Comparison of ENCODE assay signal across 23 cellular contexts in the genomic region with DNA sequence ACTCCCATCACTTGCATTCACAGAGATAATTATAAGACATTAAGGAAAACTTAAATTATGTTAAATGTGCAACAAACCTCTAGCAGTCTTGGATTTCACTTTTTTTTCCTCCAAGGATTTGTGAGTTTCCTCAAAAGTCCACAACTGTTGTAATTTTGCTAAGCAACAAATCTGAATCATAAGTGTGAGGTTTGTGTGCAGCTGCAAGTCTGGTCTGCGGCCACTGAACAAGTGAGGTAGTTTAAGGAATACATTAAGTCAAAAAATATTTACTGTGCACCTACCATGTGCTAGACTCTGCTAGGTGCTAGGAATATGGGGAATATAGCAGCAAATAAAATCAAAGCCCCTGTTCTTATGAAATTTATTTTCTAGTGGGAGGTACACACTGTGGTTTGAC.
A peak's percentile ranks its signal among the peaks of the same experiment; 100 is the strongest.
DNase-seq lines count a peak whose midpoint lies in the region; ATAC-seq, FAIRE-seq and TF ChIP-seq lines count a peak whose summit lies in the region.
"Had no signal": no experiment of that assay in that cellular context is flagged by ENCODE, and none has a peak within 500 bp of the region (broad histone marks: within the 10 kb centered on the region; RNA-seq: fewer than 3 reads in every experiment).

No MANE protein-coding gene starts in this region.

- WGBS in A549 (ENCODE audit: missing lambda C conversion rate) = 80% methylated on average over 1 of the region's 1 CpG
- WGBS in thyroid gland, 2 donors = 100% methylated on average over 1 of the region's 1 CpG

- no peak for DNase-seq in A549 (ENCODE audit: low read depth in 1 of 2, low spot score in 1 of 2)
- no peak for DNase-seq in astrocyte (ENCODE audit: low read depth)
- no peak for DNase-seq in keratinocyte (ENCODE audit: low read depth, low spot score)
- no peak for DNase-seq in thyroid gland
- no peak for DNase-seq in mesenteric fat pad (ENCODE audit: low spot score)
- DNase-seq in NCI-H146 treated with DMSO at 0.1 percent for 48 hours (lab: John Stamatoyannopoulos, UW; ENCODE audit: unreplicated experiment) = no peak
- DNase-seq in UCSD-AML1 (lab: John Stamatoyannopoulos, UW; ENCODE audit: unreplicated experiment) = no peak
- DNase-seq: BE2C; CD4-positive, CD25-positive, alpha-beta regulatory T cell; DMS79; H7; KBM-7; NCI-H1092 treated with DMSO at 0.1 percent for 48 hours; NCI-H1436 treated with DMSO at 0.1 percent for 48 hours; NCI-H2029; NCI-H226; NCI-H510A treated with DMSO at 0.1 percent for 48 hours; NCI-H748 treated with DMSO at 0.1 percent for 48 hours; PC-9; RPMI8226; SHP77 treated with DMSO at 0.1 percent for 48 hours had no signal

- H3K4me1 Mint-ChIP-seq in astrocyte (ENCODE audit: low read depth, unreplicated experiment) = peaks cover 55% of the 10 kb centered on the region

- FAIRE-seq in A549 (lab: Jason Lieb, UNC) = no peak
- FAIRE-seq in astrocyte (lab: Jason Lieb, UNC) = no peak
- FAIRE-seq in keratinocyte (lab: Jason Lieb, UNC) = peak; percentile 71

- ATAC-seq in A549 = no peak

- H3K79me2 ChIP-seq in astrocyte (ENCODE audit: insufficient read depth, low read length) = no peaks in the 10 kb centered on the region
- H3K79me2 ChIP-seq in keratinocyte (ENCODE audit: control insufficient read depth, insufficient read depth, low read length) = no peaks in the 10 kb centered on the region

- H3K9me3 Mint-ChIP-seq in astrocyte (ENCODE audit: unreplicated experiment) = no peaks in the 10 kb centered on the region
- H3K9me3 Mint-ChIP-seq: CD4-positive, CD25-positive, alpha-beta regulatory T cell had no signal

- intact Hi-C loops in thyroid gland (cut with DNase I) = no loop called here

- H3K4me1 ChIP-seq in A549 (peaks cover 60% of the 10 kb centered on the region), astrocyte (ENCODE audit: insufficient read depth, low read length) (peaks cover 30% of the 10 kb centered on the region), keratinocyte (ENCODE audit: control insufficient read depth, extremely low read depth, insufficient read depth, low read length) (peaks cover 53% of the 10 kb centered on the region), skeletal muscle tissue (ENCODE audit: control insufficient read depth in 3 of 3, insufficient read depth in 3 of 3, low read length in 3 of 3) (peaks cover 13 to 22% (median 14%) of the 10 kb centered on the region in 3 donors), thyroid gland (peaks cover 0 to 9% of the 10 kb centered on the region in 2 donors)
- H3K4me1 ChIP-seq: BE2C had no signal

- dilution Hi-C loops in keratinocyte (cut with MboI; ENCODE audit: extremely low pct_ligation_motif_present, low sequenced_read_pairs) = no loop called here

- H3K27me3 ChIP-seq in astrocyte (ENCODE audit: insufficient read depth, low read length) = no peaks in the 10 kb centered on the region
- no peaks in the 10 kb centered on the region for H3K27me3 ChIP-seq in keratinocyte (ENCODE audit: control insufficient read depth, extremely low read depth, insufficient read depth, low read length)
- H3K27me3 ChIP-seq in skeletal muscle tissue (ENCODE audit: control insufficient read depth in 3 of 3, insufficient read depth in 3 of 3, low read length in 3 of 3) = no peaks in the 10 kb centered on the region
- no peaks in the 10 kb centered on the region for H3K27me3 ChIP-seq in thyroid gland
- H3K27me3 ChIP-seq: BE2C had no signal

- no peak for TF ChIP-seq POLR2A in A549 (IDR thresholded peaks at IDR 0.05; ENCODE audit: low read length)
- TF ChIP-seq POLR2A in thyroid gland (IDR thresholded peaks at IDR 0.05) = no peak

- H3K4me3 ChIP-seq in A549 = no peak overlapping the region
- H3K4me3 ChIP-seq in astrocyte (ENCODE audit: insufficient read depth, low read depth, low read length) = no peak overlapping the region
- H3K4me3 ChIP-seq in keratinocyte (ENCODE audit: control insufficient read depth in 2 of 3, extremely low read depth in 1 of 3, insufficient read depth in 2 of 3, low read depth in 1 of 3, low read length in 3 of 3) = no peak overlapping the region
- H3K4me3 ChIP-seq in skeletal muscle tissue (ENCODE audit: low read length in 3 of 3) = no peak overlapping the region
- H3K4me3 ChIP-seq in thyroid gland (replicated peaks in 1 of 3) = no peak overlapping the region
- H3K4me3 ChIP-seq: PC-9, SK-N-MC had no signal

- H3K9me3 ChIP-seq in A549 (peaks cover 9% of the 10 kb centered on the region), astrocyte (ENCODE audit: insufficient read depth, low read depth, low read length) (no peaks in the 10 kb centered on the region), keratinocyte (ENCODE audit: control insufficient read depth, low read depth, low read length) (no peaks in the 10 kb centered on the region), skeletal muscle tissue (ENCODE audit: control insufficient read depth in 3 of 3, low read length in 3 of 3) (no peaks in the 10 kb centered on the region), thyroid gland (no peaks in the 10 kb centered on the region)
- H3K9me3 ChIP-seq: BE2C had no signal

- peak overlapping the region; percentile 88 for H3K27ac Mint-ChIP-seq in astrocyte (ENCODE audit: unreplicated experiment)

- CTCF ChIA-PET in A549 (lab: Yijun Ruan, JAX) = no interaction called here

- H4K20me1 ChIP-seq in astrocyte (ENCODE audit: insufficient read depth, low read length) (no peaks in the 10 kb centered on the region), keratinocyte (ENCODE audit: control insufficient read depth, extremely low read depth, insufficient read depth, low read length) (no peaks in the 10 kb centered on the region)

- TF ChIP-seq CTCF in A549 (IDR thresholded peaks at IDR 0.05) (no peak), astrocyte (IDR thresholded peaks at IDR 0.05; ENCODE audit: insufficient read depth, low read depth, low read length) (no peak), keratinocyte (optimal IDR thresholded peaks at IDR 0.05 in 1 of 3, IDR thresholded peaks at IDR 0.05 in 1 of 3, conservative IDR thresholded peaks at IDR 0.05 in 1 of 3; ENCODE audit: extremely low read depth in 1 of 3, insufficient read depth in 2 of 3, low read length in 3 of 3) (no peak), thyroid gland (IDR thresholded peaks at IDR 0.05) (no peak)

- H3K36me3 ChIP-seq in astrocyte (ENCODE audit: insufficient read depth, low read length) (no peaks in the 10 kb centered on the region), keratinocyte (ENCODE audit: control insufficient read depth in 2 of 2, extremely low read depth in 1 of 2, insufficient read depth in 2 of 2, low read length in 2 of 2) (no peaks in the 10 kb centered on the region), skeletal muscle tissue (ENCODE audit: control insufficient read depth in 3 of 3, insufficient read depth in 3 of 3, low read length in 3 of 3) (no peaks in the 10 kb centered on the region), thyroid gland (no peaks in the 10 kb centered on the region)
- H3K36me3 ChIP-seq: BE2C had no signal

- H2AFZ ChIP-seq in astrocyte (ENCODE audit: low read depth, low read length) (no peak overlapping the region), keratinocyte (ENCODE audit: control insufficient read depth, low read length) (no peak overlapping the region)
- H2AFZ ChIP-seq: PC-9 had no signal

- H3K4me2 ChIP-seq in A549 = peak overlapping the region; percentile 33
- H3K4me2 ChIP-seq in astrocyte (ENCODE audit: low read length) = no peak overlapping the region
- peak overlapping the region; percentile 74 for H3K4me2 ChIP-seq in keratinocyte (ENCODE audit: control insufficient read depth, extremely low read depth, insufficient read depth, low read depth, low read length)
- H3K4me2 ChIP-seq: PC-9 had no signal

- H3K9ac ChIP-seq in astrocyte (ENCODE audit: low read length) (no peak overlapping the region), keratinocyte (ENCODE audit: control insufficient read depth, extremely low read depth, insufficient read depth, low read length) (peak overlapping the region; percentile 65), skeletal muscle tissue (ENCODE audit: low read depth in 1 of 3, low read length in 3 of 3) (no peak overlapping the region)

- no peak overlapping the region for H3K4me3 Mint-ChIP-seq in astrocyte (ENCODE audit: unreplicated experiment)
- H3K4me3 Mint-ChIP-seq: CD4-positive, CD25-positive, alpha-beta regulatory T cell had no signal

- H3K27ac ChIP-seq in A549 (peak overlapping the region; percentile 87 to 91), astrocyte (ENCODE audit: low read depth, low read length) (no peak overlapping the region), keratinocyte (ENCODE audit: control insufficient read depth, insufficient read depth, low read length) (peak overlapping the region; percentile 95), skeletal muscle tissue (ENCODE audit: low read depth, low read length) (peak overlapping the region; percentile 11), thyroid gland (no peak overlapping the region)
- H3K27ac ChIP-seq: PC-9, SK-N-MC had no signal

- no peaks in the 10 kb centered on the region for H3K9me1 ChIP-seq in keratinocyte (ENCODE audit: control insufficient read depth, extremely low read depth, insufficient read depth, low read length)

- POLR2A ChIA-PET in A549 (lab: Yijun Ruan, JAX) = no interaction called here

- H3K27me3 Mint-ChIP-seq in astrocyte (ENCODE audit: low read depth, unreplicated experiment) = no peaks in the 10 kb centered on the region
- H3K27me3 Mint-ChIP-seq: CD4-positive, CD25-positive, alpha-beta regulatory T cell had no signal

- TF ChIP-seq EP300 in A549 (IDR thresholded peaks at IDR 0.05) = no peak

- TF ChIP-seq RAD21 in A549 (conservative IDR thresholded peaks at IDR 0.05 in 1 of 2, IDR thresholded peaks at IDR 0.05 in 1 of 2) = no peak

- peaks cover 3% of the 10 kb centered on the region for H3K36me3 Mint-ChIP-seq in astrocyte (ENCODE audit: low read depth, unreplicated experiment)

TF ChIP-seq in A549, 52 proteins besides CTCF, POLR2A, EP300 and RAD21:
- TF ChIP-seq CBX8 (IDR thresholded peaks at IDR 0.05) (no peak), RARB (CRISPR knock-in tag; IDR thresholded peaks at IDR 0.05) (no peak), HOXA7 (CRISPR knock-in tag; IDR thresholded peaks at IDR 0.05) (no peak), MAZ (IDR thresholded peaks at IDR 0.05; ENCODE audit: borderline replicate concordance, low read depth, low read length) (no peak)
- TF ChIP-seq, protein P1, sequence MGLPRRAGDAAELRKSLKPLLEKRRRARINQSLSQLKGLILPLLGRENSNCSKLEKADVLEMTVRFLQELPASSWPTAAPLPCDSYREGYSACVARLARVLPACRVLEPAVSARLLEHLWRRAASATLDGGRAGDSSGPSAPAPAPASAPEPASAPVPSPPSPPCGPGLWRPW (IDR thresholded peaks at IDR 0.05) = no peak
TF ChIP-seq in A549: peak in this region for 0.

Comparison
In these comparisons a context has a peak if more than half of its experiments do, and no peak if none do; other contexts are left out.
1. H3K27ac ChIP-seq: peak in A549 (2 of 2), keratinocyte (single experiment) and skeletal muscle tissue (single experiment); none in astrocyte (single experiment) and thyroid gland (0 of 3).